Comparison of ENCODE assay signal across 13 cellular contexts in genomic region chr7:1454471-1455065, GRCh38. TPM values are rescaled to one million over a fixed set of nuclear protein-coding genes. Genes with fewer than 3 reads are reported as not detected.
DNase-seq lines count a peak whose midpoint lies in the region; ATAC-seq and TF ChIP-seq lines count a peak whose summit lies in the region.
"Had no signal": no experiment of that assay in that cellular context is flagged by ENCODE, and none has a peak within 500 bp of the region (broad histone marks: within the 10 kb centered on the region; RNA-seq: fewer than 3 reads in every experiment).

No MANE protein-coding gene starts in this region.

- no peak for TF ChIP-seq POLR2A in transverse colon (IDR thresholded peaks at IDR 0.05)

- intact Hi-C loops in lower lobe of right lung (cut with DNase I) (no loop called here), transverse colon (cut with DNase I; ENCODE audit: low total_unique reads) (no loop called here), left colon (cut with DNase I, micrococcal nuclease) (no loop called here), tibial artery (cut with DNase I; ENCODE audit: low total_unique reads) (loop anchor here (5.0 kb wide), 1 partner anchor 788 kb away; the partner anchor contains the start of genes MRM2 and NUDT1)

- in situ Hi-C loops in transverse colon (cut with MboI; ENCODE audit: low pct_ligation_motif_present in 1 of 4, low pct_unique_long_range_greater_than_20kb in 1 of 4, low sequenced_read_pairs in 3 of 4) = no loop called here

- TF ChIP-seq EP300 in transverse colon (IDR thresholded peaks at IDR 0.05; ENCODE audit: low read depth) = no peak

- peaks cover 60% of the 10 kb centered on the region for H3K4me1 ChIP-seq in lower lobe of right lung
- H3K4me1 ChIP-seq in transverse colon = peaks cover 19 to 73% (median 46%) of the 10 kb centered on the region in 4 donors
- H3K4me1 ChIP-seq in tibial artery = peaks cover 0 to 69% (median 38%) of the 10 kb centered on the region in 4 donors
- H3K4me1 ChIP-seq: SJCRH30 had no signal

- POLR2A ChIA-PET in RWPE1 (lab: Yijun Ruan, JAX; ENCODE audit: low non-redundant PET) = no interaction called here

- H3K36me3 ChIP-seq in lower lobe of right lung (peaks cover 3% of the 10 kb centered on the region), transverse colon (no peaks in the 10 kb centered on the region), tibial artery (peaks cover 0 to 5% (median 3%) of the 10 kb centered on the region in 3 donors)
- H3K36me3 ChIP-seq: SJCRH30 had no signal

- WGBS in transverse colon (ENCODE audit: low coverage in 1 of 2), 2 donors = 79% methylated on average over 17 of the region's 20 CpGs; no CpG with 5 or more reads in 1 of the 2 donors

- CTCF ChIA-PET in RWPE1 (lab: Yijun Ruan, JAX) = interaction anchor here (1.9 kb wide), 1 partner anchor 22 kb away, joined by 6 read pairs; no protein-coding TSS in a partner anchor

- no peaks in the 10 kb centered on the region for H3K27me3 ChIP-seq in lower lobe of right lung (ENCODE audit: low read depth)
- H3K27me3 ChIP-seq in transverse colon = no peaks in the 10 kb centered on the region
- H3K27me3 ChIP-seq in tibial artery = no peaks in the 10 kb centered on the region
- H3K27me3 ChIP-seq: SJCRH30 had no signal

- TF ChIP-seq CTCF in RWPE1 (conservative IDR thresholded peaks at IDR 0.05; ENCODE audit: low read depth) (no peak), epithelial cell of esophagus (IDR thresholded peaks at IDR 0.05; ENCODE audit: insufficient read depth, low read depth, low read length, missing control alignments) (no peak), lower lobe of right lung (IDR thresholded peaks at IDR 0.05) (peak; percentile 6), transverse colon (IDR thresholded peaks at IDR 0.05) (no peak), tibial artery (IDR thresholded peaks at IDR 0.05) (no peak)

- H3K4me3 ChIP-seq in epithelial cell of esophagus (ENCODE audit: low read length) (peak overlapping the region; percentile 31), lower lobe of right lung (peak overlapping the region; percentile 48), transverse colon (peak overlapping the region in 1 of 4 donors; percentile 33), tibial artery (no peak overlapping the region)
- H3K4me3 ChIP-seq: SJCRH30 had no signal

- H3K27ac ChIP-seq in RWPE1 = peak overlapping the region; percentile 94
- H3K27ac ChIP-seq in lower lobe of right lung = peak overlapping the region; percentile 86
- peak overlapping the region; percentile 83 to 94 (median 90) for H3K27ac ChIP-seq in transverse colon
- peak overlapping the region in 1 of 2 donors; percentile 15 for H3K27ac ChIP-seq in tibial artery
- H3K27ac ChIP-seq: SJCRH30 had no signal

- no peaks in the 10 kb centered on the region for H3K9me3 ChIP-seq in lower lobe of right lung
- H3K9me3 ChIP-seq in transverse colon = no peaks in the 10 kb centered on the region
- no peaks in the 10 kb centered on the region for H3K9me3 ChIP-seq in tibial artery
- H3K9me3 ChIP-seq: SJCRH30 had no signal

- ATAC-seq in lower lobe of right lung (peak in 1 of 2 donors; percentile 0), left colon (no peak)
- ATAC-seq: activated naive CD8-positive, alpha-beta T cell treated with anti-CD3 and anti-CD28 coated beads, Interleukin-2, amount 50 U/mL, for 24 hours had no signal

- no peak for DNase-seq in RWPE1 (ENCODE audit: low spot score)
- DNase-seq in epithelial cell of esophagus (ENCODE audit: low read depth) = no peak
- DNase-seq in lower lobe of right lung = no peak
- DNase-seq in transverse colon = no peak
- no peak for DNase-seq in NK-92 treated with Interleukin-12 subunit alpha and Interleukin-12 subunit beta, amount 100 ng/mL, for 24 hours (lab: John Stamatoyannopoulos, UW)
- no peak for DNase-seq in left colon
- no peak for DNase-seq in NCI-H1694 (lab: John Stamatoyannopoulos, UW)
- no peak for DNase-seq in tibial artery
- DNase-seq: activated CD4-positive, alpha-beta memory T cell treated with anti-CD3 and anti-CD28 coated beads for 36 hours; activated naive CD8-positive, alpha-beta T cell treated with anti-CD3 and anti-CD28 coated beads, Interleukin-2, amount 50 U/mL, for 24 hours; erythroblast; NCI-H2171; SJCRH30 had no signal

RNA-seq across cellular contexts. Expression of gene MICALL2, which starts 4.7 kb away (rescaled TPM):
- total RNA-seq in lower lobe of right lung (28.9 TPM), transverse colon (100 to 1,000 TPM in 2 of 4 donors, 10 to 100 TPM in 2; 67.6 to 181 (median 97.0) TPM), left colon (10 to 100 TPM; 68.6 to 83.2 TPM)

RNA-seq across cellular contexts. Expression of gene INTS1, which starts 49.6 kb away (rescaled TPM):
- 50.8 TPM for total RNA-seq in lower lobe of right lung
- total RNA-seq in transverse colon = 100 to 1,000 TPM in 1 of 4 donors, 10 to 100 TPM in 3; 50.3 to 134 (median 71.4) TPM
- total RNA-seq in left colon = 10 to 100 TPM; 67.7 to 67.8 TPM

Comparison
In these comparisons a context has a peak if more than half of its experiments do, and no peak if none do; other contexts are left out.
1. H3K4me3 ChIP-seq: peak in epithelial cell of esophagus (single experiment) and lower lobe of right lung (single experiment); none in tibial artery (0 of 2).